ENCODE assay signal across 8 cellular contexts in the genomic region with DNA sequence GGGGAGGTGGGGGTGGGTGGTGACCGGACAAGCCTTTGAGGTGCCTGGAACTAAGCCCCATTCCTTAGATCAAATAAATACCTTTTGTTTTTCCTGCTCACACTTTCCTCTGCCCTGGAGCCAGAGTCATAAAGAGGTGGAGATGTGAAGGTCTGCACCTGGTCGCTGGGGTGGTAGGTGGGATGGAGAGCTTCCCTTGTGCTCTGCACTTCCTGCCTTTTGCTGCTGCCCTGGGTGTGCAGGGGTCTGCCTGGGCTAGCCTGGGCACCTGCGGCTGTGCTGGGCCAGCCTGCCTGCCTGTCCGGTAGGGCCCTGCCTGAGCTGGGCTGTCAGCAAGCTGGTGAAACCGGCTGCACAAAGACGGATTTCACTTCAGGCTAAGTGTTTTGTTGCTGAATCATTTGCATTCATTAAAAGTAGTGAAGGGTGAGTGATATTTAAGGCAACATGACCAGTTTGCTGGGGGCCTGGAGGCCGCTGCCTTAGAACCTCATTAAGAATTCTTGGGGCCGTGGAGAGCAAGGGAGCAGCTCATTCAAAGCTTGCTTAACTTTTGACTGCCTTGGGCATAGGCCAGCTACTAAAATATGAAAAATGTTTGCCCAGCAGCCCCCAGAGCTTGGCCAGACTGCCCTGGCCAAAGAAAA. TPM values are rescaled to one million over a fixed set of nuclear protein-coding genes. Genes with fewer than 3 reads are reported as not detected.
DNase-seq lines count a peak whose midpoint lies in the region; ATAC-seq, FAIRE-seq and TF ChIP-seq lines count a peak whose summit lies in the region.

No MANE protein-coding gene starts in this region.

- peaks cover 47% of the 10 kb centered on the region for H3K4me1 ChIP-seq in lower lobe of right lung

- intact Hi-C loops in lower lobe of right lung (cut with DNase I), result no loop called here

- TF ChIP-seq CTCF in bronchial epithelial cell (IDR thresholded peaks at IDR 0.05; ENCODE audit: insufficient read depth, low read length, severe bottlenecking) (no peak), lower lobe of right lung (IDR thresholded peaks at IDR 0.05) (no peak)

- H3K9me3 ChIP-seq in lower lobe of right lung, result no peaks in the 10 kb centered on the region

- peak; percentile 89 to 90 for ATAC-seq in lower lobe of right lung
- ATAC-seq in HG03469 (IDR thresholded peaks at IDR 0.05; ENCODE audit: unreplicated experiment), result no peak

- H3K27ac ChIP-seq in lower lobe of right lung, result peak overlapping the region; percentile 78

- H3K27me3 ChIP-seq in bronchial epithelial cell (ENCODE audit: control insufficient read depth, insufficient read depth, low read length) (no peaks in the 10 kb centered on the region), lower lobe of right lung (ENCODE audit: low read depth) (no peaks in the 10 kb centered on the region)

- DNase-seq in ACHN (peak; percentile 41), HT-29 (ENCODE audit: low spot score) (peak; percentile 82), bronchial epithelial cell (ENCODE audit: low read depth) (peak; percentile 97), lower lobe of right lung (peak; percentile 69), NCI-H1436 (lab: John Stamatoyannopoulos, UW) (no peak), DMS114 treated with DMSO at 0.1 percent for 48 hours (lab: John Stamatoyannopoulos, UW; ENCODE audit: unreplicated experiment) (no peak), mucosa of gallbladder (ENCODE audit: low spot score) (no peak)

- H3K36me3 ChIP-seq in bronchial epithelial cell (ENCODE audit: control insufficient read depth, insufficient read depth, low read length) (no peaks in the 10 kb centered on the region), lower lobe of right lung (no peaks in the 10 kb centered on the region)

- in situ Hi-C loops in ACHN (cut with HindIII; ENCODE audit: low pct_ligation_motif_present, low pct_unique_long_range_greater_than_20kb, low sequenced_read_pairs), result no loop called here

- FAIRE-seq in bronchial epithelial cell (lab: Jason Lieb, UNC), result no peak

- H3K4me3 ChIP-seq in bronchial epithelial cell (ENCODE audit: low read depth, low read length) (peak overlapping the region; percentile 26), lower lobe of right lung (peak overlapping the region; percentile 37)

RNA-seq across cellular contexts. Expression of gene PTK7, which starts 20.5 kb away (rescaled TPM):
- total RNA-seq in HT-29 (2014; rRNA removed; shearing (Covaris generic)), result 48.0 and 56.3 TPM in 2 replicates
- total RNA-seq in bronchial epithelial cell (53.2 and 69.5 TPM in 2 replicates), lower lobe of right lung (81.0 TPM), mucosa of gallbladder (30.0 TPM)

RNA-seq across cellular contexts. Expression of gene KLC4, which starts 37.1 kb away (rescaled TPM):
- total RNA-seq in HT-29 (2014; rRNA removed; shearing (Covaris generic)), result 47.6 and 58.8 TPM in 2 replicates
- total RNA-seq in bronchial epithelial cell (10.4 and 14.5 TPM in 2 replicates), lower lobe of right lung (45.2 TPM), mucosa of gallbladder (71.6 TPM)

RNA-seq across cellular contexts. Expression of gene MRPL2, which starts 37.3 kb away (rescaled TPM):
- total RNA-seq in HT-29 (2014; rRNA removed; shearing (Covaris generic)), result 54.4 and 79.1 TPM in 2 replicates
- total RNA-seq in bronchial epithelial cell (32.8 and 50.3 TPM in 2 replicates), lower lobe of right lung (40.1 TPM), mucosa of gallbladder (49.1 TPM)

RNA-seq across cellular contexts. Expression of gene CUL7, which starts 42.9 kb away (rescaled TPM):
- 20.9 and 21.1 TPM in 2 replicates for total RNA-seq in HT-29 (2014; rRNA removed; shearing (Covaris generic))
- 16.9 and 20.5 TPM in 2 replicates for total RNA-seq in bronchial epithelial cell
- 16.1 TPM for total RNA-seq in lower lobe of right lung
- 29.5 TPM for total RNA-seq in mucosa of gallbladder

Comparison
In these comparisons a context has a peak if more than half of its experiments do, and no peak if none do; other contexts are left out.
1. DNase-seq: peak in ACHN (single experiment), HT-29 (single experiment), bronchial epithelial cell (single experiment) and lower lobe of right lung (single experiment); none in NCI-H1436 (single experiment), DMS114 treated with DMSO at 0.1 percent for 48 hours (single experiment) and mucosa of gallbladder (single experiment).